9 cellular contexts compared by ENCODE assay signal in genomic region chr2:157439792-157440186, GRCh38. TPM values are rescaled to one million over a fixed set of nuclear protein-coding genes. Genes with fewer than 3 reads are reported as not detected.
A peak's percentile ranks its signal among the peaks of the same experiment; 100 is the strongest.
DNase-seq lines count a peak whose midpoint lies in the region; ATAC-seq, FAIRE-seq and TF ChIP-seq lines count a peak whose summit lies in the region.
"Had no signal": no experiment of that assay in that cellular context is flagged by ENCODE, and none has a peak within 500 bp of the region (broad histone marks: within the 10 kb centered on the region; RNA-seq: fewer than 3 reads in every experiment).

No MANE protein-coding gene starts in this region.

- no peak overlapping the region for H3K4me2 ChIP-seq in mammary epithelial cell (ENCODE audit: insufficient read depth, low read depth, low read length)
- H3K4me2 ChIP-seq: BLaER1 had no signal

- BruUV-seq in MCF 10A (replicated peaks; lab: Mats Ljungman, UMichigan) = no TSS peak
- no TSS peak for BruUV-seq in mammary epithelial cell (replicated peaks; lab: Mats Ljungman, UMichigan)

- H3K4me1 ChIP-seq in mammary epithelial cell (ENCODE audit: insufficient read depth, low read length) (no peaks in the 10 kb centered on the region), small intestine (ENCODE audit: control insufficient read depth in 2 of 2, insufficient read depth in 1 of 2, low read depth in 1 of 2, low read length in 1 of 2) (no peaks in the 10 kb centered on the region), ovary (ENCODE audit: insufficient read depth) (no peaks in the 10 kb centered on the region)

- no peak for TF ChIP-seq POLR2A in ovary (IDR thresholded peaks at IDR 0.05)

- H3K79me2 ChIP-seq in mammary epithelial cell (ENCODE audit: insufficient read depth, low read length) = no peaks in the 10 kb centered on the region

- H3K27me3 Mint-ChIP-seq in MCF 10A (ENCODE audit: insufficient read depth, unreplicated experiment) = no peaks in the 10 kb centered on the region
- H3K27me3 Mint-ChIP-seq in activated CD4-positive, alpha-beta T cell treated with anti-CD3 and anti-CD28 coated beads, Interleukin-2, amount 10 ng/mL, durations not matched to agents 7 days and 5 days = no peaks in the 10 kb centered on the region

- no peaks in the 10 kb centered on the region for H3K9me3 Mint-ChIP-seq in MCF 10A (ENCODE audit: unreplicated experiment)
- H3K9me3 Mint-ChIP-seq in activated CD4-positive, alpha-beta T cell treated with anti-CD3 and anti-CD28 coated beads, Interleukin-2, amount 10 ng/mL, durations not matched to agents 7 days and 5 days = no peaks in the 10 kb centered on the region

- CTCF ChIA-PET in MCF 10A (lab: Yijun Ruan, JAX) = interaction anchor here (0.9 to 1.4 kb wide), 3 partner anchors 12 to 112 kb away, joined by 3 to 9 read pairs (median 4); no protein-coding TSS in a partner anchor
- CTCF ChIA-PET in mammary epithelial cell (lab: Charles Lee; ENCODE audit: low non-redundant PET) = no interaction called here
- CTCF ChIA-PET in activated CD4-positive, alpha-beta T cell treated with anti-CD3 and anti-CD28 coated beads, Interleukin-2, amount 10 ng/mL, durations not matched to agents 7 days and 5 days (lab: Charles Lee) = interaction anchor here (0.5 to 4.8 kb wide), 13 partner anchors 9 to 53 kb away, joined by 3 to 27 read pairs (median 5); no protein-coding TSS in a partner anchor

- POLR2A ChIA-PET in MCF 10A (lab: Yijun Ruan, JAX) = interaction anchor here (0.8 kb wide), 1 partner anchor 41 kb away, joined by 3 read pairs; no protein-coding TSS in a partner anchor
- POLR2A ChIA-PET in activated CD4-positive, alpha-beta T cell treated with anti-CD3 and anti-CD28 coated beads, Interleukin-2, amount 10 ng/mL, durations not matched to agents 7 days and 5 days (lab: Charles Lee) = interaction anchor here (0.6 to 3.3 kb wide), 10 partner anchors 8 to 47 kb away, joined by 3 to 20 read pairs (median 4); no protein-coding TSS in a partner anchor

- in situ Hi-C loops in mammary epithelial cell (cut with MboI; ENCODE audit: low sequenced_read_pairs in 2 of 2) = no loop called here
- in situ Hi-C loops in brain microvascular endothelial cell (cut with HindIII; ENCODE audit: low pct_ligation_motif_present, low sequenced_read_pairs) = no loop called here

- H3K36me3 ChIP-seq in mammary epithelial cell (ENCODE audit: insufficient read depth, low read length) = no peaks in the 10 kb centered on the region
- H3K36me3 ChIP-seq in small intestine (ENCODE audit: control insufficient read depth in 2 of 2, insufficient read depth in 2 of 2, low read length in 2 of 2) = no peaks in the 10 kb centered on the region
- H3K36me3 ChIP-seq in brain microvascular endothelial cell (replicated peaks) = no peaks in the 10 kb centered on the region
- no peaks in the 10 kb centered on the region for H3K36me3 ChIP-seq in ovary
- H3K36me3 ChIP-seq: BLaER1 had no signal

- H3K27ac ChIP-seq in mammary epithelial cell (ENCODE audit: insufficient read depth, low read depth, low read length) (no peak overlapping the region), small intestine (ENCODE audit: low read depth in 1 of 2, low read length in 1 of 2) (peak overlapping the region; percentile 89 to 97), brain microvascular endothelial cell (no peak overlapping the region), ovary (no peak overlapping the region)
- H3K27ac ChIP-seq: BLaER1 had no signal

- intact Hi-C loops in MCF 10A (cut with micrococcal nuclease) = no loop called here
- intact Hi-C loops in mammary epithelial cell (cut with micrococcal nuclease) = no loop called here
- intact Hi-C loops in ovary (cut with DNase I) = no loop called here

- dilution Hi-C loops in mammary epithelial cell (cut with HindIII; ENCODE audit: low sequenced_read_pairs) = no loop called here

- H4K20me1 ChIP-seq in mammary epithelial cell (ENCODE audit: insufficient read depth, low read length) = no peaks in the 10 kb centered on the region
- H4K20me1 ChIP-seq: BLaER1 had no signal

- no peaks in the 10 kb centered on the region for H3K9me3 ChIP-seq in mammary epithelial cell (replicated peaks; ENCODE audit: insufficient read depth, low read length)
- H3K9me3 ChIP-seq in small intestine (ENCODE audit: control insufficient read depth, low read depth) = no peaks in the 10 kb centered on the region
- H3K9me3 ChIP-seq in ovary = no peaks in the 10 kb centered on the region
- H3K9me3 ChIP-seq: BLaER1 had no signal

- H3K4me3 ChIP-seq in mammary epithelial cell (replicated peaks in 1 of 3; ENCODE audit: insufficient read depth in 1 of 3, low read depth in 2 of 3, low read length in 3 of 3) (no peak overlapping the region), small intestine (ENCODE audit: low read depth in 1 of 2, low read length in 2 of 2) (peak overlapping the region; percentile 59 to 60), brain microvascular endothelial cell (ENCODE audit: low read depth, low read length) (no peak overlapping the region), ovary (no peak overlapping the region)
- H3K4me3 ChIP-seq: BLaER1 had no signal

- H3K36me3 Mint-ChIP-seq in MCF 10A (ENCODE audit: insufficient read depth, unreplicated experiment) = no peaks in the 10 kb centered on the region
- H3K36me3 Mint-ChIP-seq in activated CD4-positive, alpha-beta T cell treated with anti-CD3 and anti-CD28 coated beads, Interleukin-2, amount 10 ng/mL, durations not matched to agents 7 days and 5 days (ENCODE audit: low read depth) = peaks cover 84% of the 10 kb centered on the region

- peak; percentile 33 for ATAC-seq in HG03135 (IDR thresholded peaks at IDR 0.05; ENCODE audit: unreplicated experiment)

- H2AFZ ChIP-seq in mammary epithelial cell (ENCODE audit: low read depth, low read length) = no peak overlapping the region

- H3K4me3 Mint-ChIP-seq in MCF 10A (ENCODE audit: unreplicated experiment) = no peak overlapping the region
- peak overlapping the region; percentile 96 for H3K4me3 Mint-ChIP-seq in activated CD4-positive, alpha-beta T cell treated with anti-CD3 and anti-CD28 coated beads, Interleukin-2, amount 10 ng/mL, durations not matched to agents 7 days and 5 days

- H3K27me3 ChIP-seq in mammary epithelial cell (ENCODE audit: insufficient read depth, low read length) (no peaks in the 10 kb centered on the region), small intestine (ENCODE audit: control insufficient read depth in 2 of 2, insufficient read depth in 2 of 2, low read length in 2 of 2) (no peaks in the 10 kb centered on the region), brain microvascular endothelial cell (replicated peaks) (no peaks in the 10 kb centered on the region), ovary (no peaks in the 10 kb centered on the region)
- H3K27me3 ChIP-seq: BLaER1 had no signal

- no peak for TF ChIP-seq CTCF in MCF 10A (IDR thresholded peaks at IDR 0.05; ENCODE audit: unreplicated experiment)
- no peak for TF ChIP-seq CTCF in mammary epithelial cell (conservative IDR thresholded peaks at IDR 0.05 in 1 of 2, IDR thresholded peaks at IDR 0.05 in 1 of 2; ENCODE audit: extremely low read depth in 1 of 2, insufficient read depth in 1 of 2, low read depth in 1 of 2, low read length in 2 of 2)
- TF ChIP-seq CTCF in brain microvascular endothelial cell (IDR thresholded peaks at IDR 0.05; ENCODE audit: low read depth, low read length, missing control alignments) = no peak
- TF ChIP-seq CTCF in ovary (IDR thresholded peaks at IDR 0.05) = no peak

- H3K27ac Mint-ChIP-seq in MCF 10A (ENCODE audit: low read depth, unreplicated experiment) = peak overlapping the region; percentile 25
- peak overlapping the region; percentile 96 for H3K27ac Mint-ChIP-seq in activated CD4-positive, alpha-beta T cell treated with anti-CD3 and anti-CD28 coated beads, Interleukin-2, amount 10 ng/mL, durations not matched to agents 7 days and 5 days

- WGBS in mammary epithelial cell (ENCODE audit: low coverage, missing lambda C conversion rate) = 87% methylated on average over 1 of the region's 1 CpG
- WGBS in small intestine, 3 donors = 13 to 52% (median 14%) methylated on average over 1 of the region's 1 CpG
- WGBS in ovary, 3 donors = 84 to 91% (median 90%) methylated on average over 1 of the region's 1 CpG

- no peak for FAIRE-seq in small intestine (lab: Jason Lieb, UNC)

- H3K9ac ChIP-seq in mammary epithelial cell (ENCODE audit: insufficient read depth, low read length) = no peak overlapping the region
- H3K9ac ChIP-seq: BLaER1 had no signal

- H3K4me1 Mint-ChIP-seq in MCF 10A (ENCODE audit: insufficient read depth, unreplicated experiment) = peaks cover 37% of the 10 kb centered on the region
- peaks cover 20% of the 10 kb centered on the region for H3K4me1 Mint-ChIP-seq in activated CD4-positive, alpha-beta T cell treated with anti-CD3 and anti-CD28 coated beads, Interleukin-2, amount 10 ng/mL, durations not matched to agents 7 days and 5 days

- TF ChIP-seq EP300 in ovary (IDR thresholded peaks at IDR 0.05) = no peak

- DNase-seq in MCF 10A (ENCODE audit: unreplicated experiment) = no peak
- no peak for DNase-seq in mammary epithelial cell
- DNase-seq in activated CD4-positive, alpha-beta T cell treated with anti-CD3 and anti-CD28 coated beads, Interleukin-2, amount 10 ng/mL, durations not matched to agents 7 days and 5 days = peak; percentile 52
- peak; percentile 88 for DNase-seq in small intestine
- no peak for DNase-seq in COR-L47 (lab: John Stamatoyannopoulos, UW)
- no peak for DNase-seq in brain microvascular endothelial cell
- DNase-seq in ovary = no peak

RNA-seq across cellular contexts. Expression of gene CYTIP, which starts 4.1 kb away (rescaled TPM):
- total RNA-seq in MCF 10A (2022) (0.19 TPM in 1 of 2 replicates, not detected in the other), mammary epithelial cell (not detected), ovary (1 to 10 TPM in 6 of 7 donors, under 1 TPM in 1; 0.66 to 6.1 (median 2.7) TPM)
- polyA plus RNA-seq in mammary epithelial cell (not detected), small intestine (10 to 100 TPM in 2 of 3 donors, 1 to 10 TPM in 1; 9.4 to 19.8 (median 15.7) TPM), ovary (1 to 10 TPM in 1 of 2 donors, under 1 TPM in 1; 0.73 to 4.2 TPM)
- not detected for polyA minus RNA-seq in mammary epithelial cell
- total RNA-seq in activated CD4-positive, alpha-beta T cell treated with anti-CD3 and anti-CD28 coated beads, Interleukin-2, amount 10 ng/mL, durations not matched to agents 7 days and 5 days = 100 to 1,000 TPM; 234 to 279 TPM

Comparison
In these comparisons a context has a peak if more than half of its experiments do, and no peak if none do; other contexts are left out.
1. DNase-seq: peak in activated CD4-positive, alpha-beta T cell treated with anti-CD3 and anti-CD28 coated beads, Interleukin-2, amount 10 ng/mL, durations not matched to agents 7 days and 5 days (single experiment) and small intestine (single experiment); none in MCF 10A (single experiment), mammary epithelial cell (single experiment), COR-L47 (single experiment), brain microvascular endothelial cell (single experiment) and ovary (0 of 5).
2. H3K27ac ChIP-seq: peak in small intestine (2 of 2); none in mammary epithelial cell (single experiment), brain microvascular endothelial cell (single experiment) and ovary (0 of 2).
3. H3K4me3 ChIP-seq: peak in small intestine (2 of 2); none in mammary epithelial cell (0 of 3), brain microvascular endothelial cell (single experiment) and ovary (single experiment).
4. RNA of gene CYTIP, which starts 4.1 kb away (total RNA-seq): 234 to 279 TPM in activated CD4-positive, alpha-beta T cell treated with anti-CD3 and anti-CD28 coated beads, Interleukin-2, amount 10 ng/mL, durations not matched to agents 7 days and 5 days; 0.66 to 6.1 TPM in ovary, 0.19 TPM in MCF 10A and not detected in mammary epithelial cell; every median in the first group is over 10 times any median in the second.